ENCODE assay signal across 8 cellular contexts in the genomic region with DNA sequence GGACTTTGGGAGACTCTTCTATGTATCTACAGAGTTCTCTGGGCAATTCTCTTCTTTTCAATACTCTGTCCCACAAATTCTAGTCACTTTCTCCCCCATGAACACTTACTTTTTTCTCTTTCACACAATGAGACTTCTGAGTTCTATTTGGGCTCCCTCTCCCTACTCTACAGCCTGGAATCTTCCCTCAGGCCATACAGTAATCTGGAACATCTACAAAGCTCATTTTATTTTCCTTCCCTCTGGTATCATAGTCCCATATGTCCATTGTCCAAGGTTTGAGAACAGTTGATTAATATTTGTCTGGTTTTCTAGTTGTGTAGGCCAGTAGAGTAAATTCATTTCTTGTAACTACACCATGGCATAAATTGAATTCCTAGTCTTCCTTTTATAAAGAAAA.
"Had no signal": no experiment of that assay in that cellular context is flagged by ENCODE, and none has a peak within 500 bp of the region (broad histone marks: within the 10 kb centered on the region; RNA-seq: fewer than 3 reads in every experiment).

No MANE protein-coding gene starts in this region.

- H3K4me3 Mint-ChIP-seq: HFFc6 had no signal

- H3K27ac Mint-ChIP-seq: HFFc6 had no signal

- H3K4me3 ChIP-seq: GM23248, HAP-1 had no signal

- DNase-seq: GM23248, GOT3, H7, HFFc6, IMR-90 had no signal

- H3K36me3 ChIP-seq: HAP-1 had no signal

- ATAC-seq: HCT116 had no signal

- H3K9ac ChIP-seq: GM23248 had no signal

- H3K27ac ChIP-seq: GM23248, HL-60 had no signal
